ENCODE assay signal across 15 cellular contexts in the genomic region with DNA sequence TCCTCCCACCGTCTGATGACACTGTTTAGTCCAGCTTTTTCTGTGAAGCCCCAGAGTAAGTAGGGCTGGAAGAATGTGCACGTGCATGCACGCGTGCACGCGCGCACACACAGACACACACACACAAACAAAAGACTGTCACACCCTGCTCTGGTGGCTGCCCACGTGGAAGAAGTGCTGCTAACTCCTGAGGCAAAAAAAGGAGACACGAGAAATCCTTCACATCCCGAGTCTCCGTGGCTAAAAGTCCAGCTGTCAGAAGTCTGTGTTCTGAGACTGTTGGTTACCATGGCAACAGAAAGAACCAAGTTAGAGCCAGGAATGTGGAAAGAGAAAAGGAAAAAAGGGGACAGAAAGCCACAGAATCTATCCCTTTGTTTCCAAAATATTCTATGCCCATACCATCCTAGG. TPM values are rescaled to one million over a fixed set of nuclear protein-coding genes. Genes with fewer than 3 reads are reported as not detected.
DNase-seq lines count a peak whose midpoint lies in the region; ATAC-seq and TF ChIP-seq lines count a peak whose summit lies in the region.
"Had no signal": no experiment of that assay in that cellular context is flagged by ENCODE, and none has a peak within 500 bp of the region (broad histone marks: within the 10 kb centered on the region; RNA-seq: fewer than 3 reads in every experiment).

No MANE protein-coding gene starts in this region.

- H3K36me3 Mint-ChIP-seq in natural killer cell treated with Interleukin-12 subunit alpha and Interleukin-12 subunit beta and Interleukin-15 and Interleukin-18, amount 100 ng/mL, for 72 hours: no peaks in the 10 kb centered on the region

- TF ChIP-seq CTCF in retinal pigment epithelial cell (conservative IDR thresholded peaks at IDR 0.05; ENCODE audit: low read depth, low read length) (no peak), mucosa of descending colon (IDR thresholded peaks at IDR 0.05) (no peak)

- DNase-seq in GM04504 (ENCODE audit: low read depth): peak; percentile 26
- peak; percentile 77 for DNase-seq in adipocyte (ENCODE audit: low read depth)
- DNase-seq in foreskin melanocyte: peak; percentile 94
- DNase-seq in retinal pigment epithelial cell (ENCODE audit: low read depth): no peak
- DNase-seq in natural killer cell treated with Interleukin-12 subunit alpha and Interleukin-12 subunit beta and Interleukin-15 and Interleukin-18, amount 100 ng/mL, for 72 hours (ENCODE audit: low spot score): no peak
- no peak for DNase-seq in mucosa of descending colon
- DNase-seq: activated CD8-positive, alpha-beta T cell treated with anti-CD3 and anti-CD28 coated beads, Interleukin-2, amount 10 ng/mL, durations not matched to agents 7 days and 5 days; activated naive CD8-positive, alpha-beta T cell treated with anti-CD3 and anti-CD28 coated beads, Interleukin-2, amount 10 ng/mL, durations not matched to agents 7 days and 5 days; NCI-H345 had no signal

- H3K4me1 Mint-ChIP-seq in natural killer cell treated with Interleukin-12 subunit alpha and Interleukin-12 subunit beta and Interleukin-15 and Interleukin-18, amount 100 ng/mL, for 72 hours (ENCODE audit: low read depth in 2 of 2): no peaks in the 10 kb centered on the region

- no peak for ATAC-seq in GM19397 (IDR thresholded peaks at IDR 0.05; ENCODE audit: unreplicated experiment)
- no peak for ATAC-seq in GM19351 (IDR thresholded peaks at IDR 0.05; ENCODE audit: unreplicated experiment)
- ATAC-seq in natural killer cell treated with Interleukin-12 subunit alpha and Interleukin-12 subunit beta and Interleukin-15 and Interleukin-18, amount 100 ng/mL, for 72 hours: no peak
- ATAC-seq in mucosa of descending colon: no peak
- ATAC-seq: activated CD8-positive, alpha-beta T cell treated with anti-CD3 and anti-CD28 coated beads, Interleukin-2, amount 10 ng/mL, durations not matched to agents 7 days and 5 days; sciatic nerve had no signal

- peak overlapping the region; percentile 22 for H3K9ac ChIP-seq in adipocyte (ENCODE audit: low read length)
- H3K9ac ChIP-seq: KMS-11 had no signal

- no peaks in the 10 kb centered on the region for H3K27me3 ChIP-seq in adipocyte (replicated peaks; ENCODE audit: control insufficient read depth, insufficient read depth, low read length)
- H3K27me3 ChIP-seq: SJSA1 had no signal

- intact Hi-C loops in mucosa of descending colon (cut with DNase I, micrococcal nuclease): no loop called here

- H3K36me3 ChIP-seq in adipocyte (ENCODE audit: control insufficient read depth, insufficient read depth, low read length, severe bottlenecking) (no peaks in the 10 kb centered on the region), mucosa of descending colon (ENCODE audit: low read depth) (no peaks in the 10 kb centered on the region)
- H3K36me3 ChIP-seq: SJSA1 had no signal

- H3K4me1 ChIP-seq in adipocyte (ENCODE audit: control insufficient read depth, insufficient read depth, low read length) (peaks cover 19% of the 10 kb centered on the region), mucosa of descending colon (ENCODE audit: low read depth) (peaks cover 6% of the 10 kb centered on the region)

- H3K4me3 Mint-ChIP-seq in natural killer cell treated with Interleukin-12 subunit alpha and Interleukin-12 subunit beta and Interleukin-15 and Interleukin-18, amount 100 ng/mL, for 72 hours: no peak overlapping the region
- H3K4me3 Mint-ChIP-seq: activated CD8-positive, alpha-beta T cell treated with anti-CD3 and anti-CD28 coated beads, Interleukin-2, amount 10 ng/mL, durations not matched to agents 7 days and 5 days; activated naive CD8-positive, alpha-beta T cell treated with anti-CD3 and anti-CD28 coated beads, Interleukin-2, amount 10 ng/mL, durations not matched to agents 7 days and 5 days had no signal

- H3K27ac Mint-ChIP-seq in natural killer cell treated with Interleukin-12 subunit alpha and Interleukin-12 subunit beta and Interleukin-15 and Interleukin-18, amount 100 ng/mL, for 72 hours: no peak overlapping the region
- H3K27ac Mint-ChIP-seq: activated CD8-positive, alpha-beta T cell treated with anti-CD3 and anti-CD28 coated beads, Interleukin-2, amount 10 ng/mL, durations not matched to agents 7 days and 5 days; activated naive CD8-positive, alpha-beta T cell treated with anti-CD3 and anti-CD28 coated beads, Interleukin-2, amount 10 ng/mL, durations not matched to agents 7 days and 5 days had no signal

- H3K9me3 Mint-ChIP-seq in natural killer cell treated with Interleukin-12 subunit alpha and Interleukin-12 subunit beta and Interleukin-15 and Interleukin-18, amount 100 ng/mL, for 72 hours: no peaks in the 10 kb centered on the region
- H3K9me3 Mint-ChIP-seq: activated naive CD8-positive, alpha-beta T cell treated with anti-CD3 and anti-CD28 coated beads, Interleukin-2, amount 10 ng/mL, durations not matched to agents 7 days and 5 days had no signal

- no peaks in the 10 kb centered on the region for H3K27me3 Mint-ChIP-seq in natural killer cell treated with Interleukin-12 subunit alpha and Interleukin-12 subunit beta and Interleukin-15 and Interleukin-18, amount 100 ng/mL, for 72 hours
- H3K27me3 Mint-ChIP-seq: activated naive CD8-positive, alpha-beta T cell treated with anti-CD3 and anti-CD28 coated beads, Interleukin-2, amount 10 ng/mL, durations not matched to agents 7 days and 5 days had no signal

- H3K4me3 ChIP-seq in adipocyte (ENCODE audit: low read length) (peak overlapping the region; percentile 65), retinal pigment epithelial cell (ENCODE audit: low read length) (peak overlapping the region; percentile 43), mucosa of descending colon (no peak overlapping the region)
- H3K4me3 ChIP-seq: SJSA1 had no signal

- H3K9me3 ChIP-seq in adipocyte (ENCODE audit: control insufficient read depth, low read length) (no peaks in the 10 kb centered on the region), mucosa of descending colon (no peaks in the 10 kb centered on the region)
- H3K9me3 ChIP-seq: SJSA1 had no signal

RNA-seq across cellular contexts. Expression of a gene that starts 1.5 kb away (rescaled TPM):
- total RNA-seq in natural killer cell treated with Interleukin-12 subunit alpha and Interleukin-12 subunit beta and Interleukin-15 and Interleukin-18, amount 100 ng/mL, for 72 hours: not detected
- not detected for total RNA-seq in mucosa of descending colon
- total RNA-seq: activated CD8-positive, alpha-beta T cell treated with anti-CD3 and anti-CD28 coated beads, Interleukin-2, amount 10 ng/mL, durations not matched to agents 7 days and 5 days; activated naive CD8-positive, alpha-beta T cell treated with anti-CD3 and anti-CD28 coated beads, Interleukin-2, amount 10 ng/mL, durations not matched to agents 7 days and 5 days; liver; sciatic nerve; SJSA1 had no signal

Comparison
In these comparisons a context has a peak if more than half of its experiments do, and no peak if none do; other contexts are left out.
1. DNase-seq: peak in GM04504 (single experiment), adipocyte (single experiment) and foreskin melanocyte (single experiment); none in retinal pigment epithelial cell (single experiment), natural killer cell treated with Interleukin-12 subunit alpha and Interleukin-12 subunit beta and Interleukin-15 and Interleukin-18, amount 100 ng/mL, for 72 hours (single experiment) and mucosa of descending colon (0 of 3).